8 cellular contexts compared by ENCODE assay signal in genomic region chr20:19964289-19965263, GRCh38. TPM values are rescaled to one million over a fixed set of nuclear protein-coding genes. Genes with fewer than 3 reads are reported as not detected.
DNase-seq lines count a peak whose midpoint lies in the region; ATAC-seq and TF ChIP-seq lines count a peak whose summit lies in the region.

No MANE protein-coding gene starts in this region.

- peak; percentile 83 for DNase-seq in GM04504 (ENCODE audit: low read depth)
- DNase-seq in RWPE2 (ENCODE audit: low spot score) = no peak
- peak in 1 of 2 donors; percentile 54 for DNase-seq in foreskin keratinocyte
- DNase-seq in gastrocnemius medialis = peak; percentile 80 to 90
- no peak for DNase-seq in KG1 (lab: John Stamatoyannopoulos, UW)
- no peak for DNase-seq in COR-L47 (lab: John Stamatoyannopoulos, UW)

- H3K27me3 ChIP-seq in RWPE2 (ENCODE audit: insufficient read depth, poor library complexity, severe bottlenecking) (no peaks in the 10 kb centered on the region), foreskin keratinocyte (no peaks in the 10 kb centered on the region), gastrocnemius medialis (no peaks in the 10 kb centered on the region)

- in situ Hi-C loops in gastrocnemius medialis (cut with MboI; ENCODE audit: low sequenced_read_pairs in 4 of 4) = no loop called here

- H3K9me3 ChIP-seq in RWPE2 (ENCODE audit: severe bottlenecking) = no peaks in the 10 kb centered on the region
- H3K9me3 ChIP-seq in gastrocnemius medialis = no peaks in the 10 kb centered on the region

- TF ChIP-seq POLR2A in gastrocnemius medialis (IDR thresholded peaks at IDR 0.05) = peak in 1 of 2 donors; percentile 37

- ATAC-seq in RWPE2 (ENCODE audit: low read depth) (peak; percentile 94), foreskin keratinocyte (peak; percentile 76), gastrocnemius medialis (peak; percentile 94 to 97), GM18517 (IDR thresholded peaks at IDR 0.05; ENCODE audit: unreplicated experiment) (no peak), HG03159 (IDR thresholded peaks at IDR 0.05; ENCODE audit: unreplicated experiment) (no peak)

- H3K27ac ChIP-seq in RWPE2 (ENCODE audit: poor library complexity, severe bottlenecking) (peak overlapping the region; percentile 6), foreskin keratinocyte (no peak overlapping the region), gastrocnemius medialis (peak overlapping the region; percentile 71 to 83 (median 82))

- intact Hi-C loops in gastrocnemius medialis (cut with DNase I; ENCODE audit: low total_unique reads) = no loop called here

- no peak for TF ChIP-seq CTCF in RWPE2 (IDR thresholded peaks at IDR 0.05; ENCODE audit: poor library complexity, severe bottlenecking)
- no peak for TF ChIP-seq CTCF in foreskin keratinocyte (conservative IDR thresholded peaks at IDR 0.05)
- no peak for TF ChIP-seq CTCF in gastrocnemius medialis (IDR thresholded peaks at IDR 0.05 in 4 of 5, conservative IDR thresholded peaks at IDR 0.05 in 1 of 5)

- H3K36me3 ChIP-seq in RWPE2 (ENCODE audit: low read depth) (0 out of 2 replicates have a peak, but pooled peaks cover 3% of the 10 kb centered on the region), gastrocnemius medialis (peaks cover 0 to 41% of the 10 kb centered on the region in 2 donors)

- no peak overlapping the region for H3K4me3 ChIP-seq in RWPE2 (ENCODE audit: severe bottlenecking)
- H3K4me3 ChIP-seq in gastrocnemius medialis = no peak overlapping the region

- H3K4me1 ChIP-seq in RWPE2 (ENCODE audit: insufficient read depth, poor library complexity, severe bottlenecking) = peaks cover 7% of the 10 kb centered on the region
- H3K4me1 ChIP-seq in foreskin keratinocyte = no peaks in the 10 kb centered on the region
- peaks cover 17 to 22% of the 10 kb centered on the region in 2 donors for H3K4me1 ChIP-seq in gastrocnemius medialis

RNA-seq across cellular contexts. Expression of gene NAA20, which starts 52.6 kb away (rescaled TPM):
- total RNA-seq in foreskin keratinocyte (110 and 118 TPM in 2 replicates), gastrocnemius medialis (10 to 100 TPM; 45.5 to 73.2 (median 61.5) TPM)
- polyA plus RNA-seq in foreskin keratinocyte = 134 and 141 TPM in 2 replicates

Comparison
In these comparisons a context has a peak if more than half of its experiments do, and no peak if none do; other contexts are left out.
1. DNase-seq: peak in GM04504 (single experiment) and gastrocnemius medialis (2 of 2); none in RWPE2 (single experiment), KG1 (single experiment) and COR-L47 (single experiment).
2. ATAC-seq: peak in RWPE2 (single experiment), foreskin keratinocyte (single experiment) and gastrocnemius medialis (2 of 2); none in GM18517 (single experiment) and HG03159 (single experiment).